In the genomic region with DNA sequence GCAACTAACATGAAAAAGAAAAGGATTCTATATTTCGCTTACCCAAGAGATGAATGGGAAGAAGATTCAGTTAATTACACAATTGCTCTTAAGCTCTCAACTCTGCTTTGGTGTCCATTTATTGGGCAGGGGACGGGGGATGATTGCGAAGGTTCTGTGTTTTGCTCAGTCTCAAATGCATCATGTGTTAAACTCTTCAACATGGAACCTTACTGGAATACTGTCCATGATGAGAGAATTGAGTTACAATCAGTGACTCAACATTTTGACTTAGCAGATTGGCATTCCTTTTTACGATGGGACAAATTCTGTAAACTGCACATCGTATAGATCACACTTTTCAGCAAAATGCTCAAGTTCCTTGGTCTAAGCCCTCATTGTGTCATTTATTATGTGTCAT, we compare ENCODE assay signal across 19 cellular contexts.
DNase-seq lines count a peak whose midpoint lies in the region; ATAC-seq and TF ChIP-seq lines count a peak whose summit lies in the region.
"Had no signal": no experiment of that assay in that cellular context is flagged by ENCODE, and none has a peak within 500 bp of the region (broad histone marks: within the 10 kb centered on the region; RNA-seq: fewer than 3 reads in every experiment).

No MANE protein-coding gene starts in this region.

- no peak for TF ChIP-seq CTCF in natural killer cell (IDR thresholded peaks at IDR 0.05)
- no peak for TF ChIP-seq CTCF in fibroblast of lung (conservative IDR thresholded peaks at IDR 0.05 in 1 of 2, IDR thresholded peaks at IDR 0.05 in 1 of 2; ENCODE audit: low read depth in 1 of 2, low read length in 2 of 2)

- no peaks in the 10 kb centered on the region for H3K27me3 ChIP-seq in fibroblast of lung (ENCODE audit: control insufficient read depth, insufficient read depth, low read length)
- H3K27me3 ChIP-seq: ascending aorta, Peyer's patch had no signal

- H3K4me3 Mint-ChIP-seq in natural killer cell = no peak overlapping the region
- no peak overlapping the region for H3K4me3 Mint-ChIP-seq in natural killer cell treated with Interleukin-12 subunit alpha and Interleukin-12 subunit beta and Interleukin-15 and Interleukin-18, amount 100 ng/mL, for 72 hours
- no peak overlapping the region for H3K4me3 Mint-ChIP-seq in activated naive CD4-positive, alpha-beta T cell treated with anti-CD3 and anti-CD28 coated beads for 36 hours
- H3K4me3 Mint-ChIP-seq: dendritic cell treated with granulocyte-macrophage colony-stimulating factor and Interleukin-4, amounts not matched to agents 40 ng/mL and 50 ng/mL, for 4 days; naive thymus-derived CD4-positive, alpha-beta T cell; T-cell; type B pancreatic cell had no signal

- no peak overlapping the region for H2AFZ ChIP-seq in fibroblast of lung (ENCODE audit: low read length)

- no peak for ATAC-seq in natural killer cell
- no peak for ATAC-seq in natural killer cell treated with Interleukin-12 subunit alpha and Interleukin-12 subunit beta and Interleukin-15 and Interleukin-18, amount 100 ng/mL, for 72 hours
- ATAC-seq in GM18858 (IDR thresholded peaks at IDR 0.05; ENCODE audit: unreplicated experiment) = no peak
- ATAC-seq in HG03432 (IDR thresholded peaks at IDR 0.05; ENCODE audit: unreplicated experiment) = no peak
- ATAC-seq: naive thymus-derived CD4-positive, alpha-beta T cell; stimulated activated naive CD8-positive, alpha-beta T cell treated with anti-CD3 and anti-CD28 coated beads, Interleukin-15, Interleukin-2, amounts not matched to agents 100 U/mL and 50 U/mL, for 24 hours; T-cell had no signal

- no peaks in the 10 kb centered on the region for H3K36me3 ChIP-seq in fibroblast of lung (ENCODE audit: control insufficient read depth, insufficient read depth, low read length)
- H3K36me3 ChIP-seq: ascending aorta, Peyer's patch, prostate gland had no signal

- H3K36me3 Mint-ChIP-seq in natural killer cell = no peaks in the 10 kb centered on the region
- peaks cover 2% of the 10 kb centered on the region for H3K36me3 Mint-ChIP-seq in natural killer cell treated with Interleukin-12 subunit alpha and Interleukin-12 subunit beta and Interleukin-15 and Interleukin-18, amount 100 ng/mL, for 72 hours
- H3K36me3 Mint-ChIP-seq in activated naive CD4-positive, alpha-beta T cell treated with anti-CD3 and anti-CD28 coated beads for 36 hours (ENCODE audit: low read depth) = peaks cover 19% of the 10 kb centered on the region

- H3K4me3 ChIP-seq in fibroblast of lung (replicated peaks in 1 of 4; ENCODE audit: control extremely low read depth in 1 of 4, insufficient read depth in 1 of 4, low read depth in 3 of 4, low read length in 4 of 4) = no peak overlapping the region
- H3K4me3 ChIP-seq: ascending aorta, Peyer's patch, prostate gland had no signal

- H3K79me2 ChIP-seq in fibroblast of lung (ENCODE audit: control insufficient read depth, insufficient read depth, low read length) = peaks cover 87% of the 10 kb centered on the region

- CTCF ChIA-PET in activated naive CD4-positive, alpha-beta T cell treated with anti-CD3 and anti-CD28 coated beads for 36 hours (lab: Charles Lee) = no interaction called here

- DNase-seq in natural killer cell (no peak), RPMI7951 (ENCODE audit: low read depth) (peak; percentile 68), fibroblast of lung (ENCODE audit: low read depth in 2 of 2) (peak; percentile 50 to 72), foreskin melanocyte (no peak)
- no peak for DNase-seq in natural killer cell treated with Interleukin-12 subunit alpha and Interleukin-12 subunit beta and Interleukin-15 and Interleukin-18, amount 100 ng/mL, for 72 hours (ENCODE audit: low spot score)
- no peak for DNase-seq in activated naive CD4-positive, alpha-beta T cell treated with anti-CD3 and anti-CD28 coated beads for 36 hours
- DNase-seq: activated effector memory CD4-positive, alpha-beta T cell treated with anti-CD3 and anti-CD28 coated beads, Interleukin-2, amount 50 U/mL, for 16 hours; Caco-2; naive thymus-derived CD4-positive, alpha-beta T cell; NCI-H1930; Peyer's patch; stimulated activated naive CD8-positive, alpha-beta T cell treated with anti-CD3 and anti-CD28 coated beads, Interleukin-15, Interleukin-2, amounts not matched to agents 100 U/mL and 50 U/mL, for 24 hours; T-cell had no signal

- intact Hi-C loops in natural killer cell (cut with micrococcal nuclease) = loop anchor here (10.0 kb wide), 1 partner anchor 47 kb away; no protein-coding TSS in a partner anchor
- intact Hi-C loops in activated naive CD4-positive, alpha-beta T cell treated with anti-CD3 and anti-CD28 coated beads for 36 hours (cut with micrococcal nuclease) = loop anchor here (5.0 to 10.0 kb wide), 2 partner anchors 243 to 914 kb away; no protein-coding TSS in a partner anchor

- H3K4me1 Mint-ChIP-seq in natural killer cell = peaks cover 67 to 86% of the 10 kb centered on the region in 2 donors
- peaks cover 51 to 57% of the 10 kb centered on the region in 2 donors for H3K4me1 Mint-ChIP-seq in natural killer cell treated with Interleukin-12 subunit alpha and Interleukin-12 subunit beta and Interleukin-15 and Interleukin-18, amount 100 ng/mL, for 72 hours (ENCODE audit: low read depth in 2 of 2)
- peaks cover 51% of the 10 kb centered on the region for H3K4me1 Mint-ChIP-seq in activated naive CD4-positive, alpha-beta T cell treated with anti-CD3 and anti-CD28 coated beads for 36 hours (ENCODE audit: low read depth)

- no peaks in the 10 kb centered on the region for H3K9me3 ChIP-seq in fibroblast of lung (ENCODE audit: control insufficient read depth, insufficient read depth, low read depth, low read length)
- H3K9me3 ChIP-seq: ascending aorta, Caco-2, Peyer's patch, prostate gland had no signal

- H3K27ac ChIP-seq in fibroblast of lung (ENCODE audit: insufficient read depth, low read length) = peak overlapping the region; percentile 6
- H3K27ac ChIP-seq: ascending aorta, Peyer's patch, prostate gland had no signal

- peak overlapping the region; percentile 71 to 79 for H3K27ac Mint-ChIP-seq in natural killer cell
- peak overlapping the region in 1 of 2 donors; percentile 53 for H3K27ac Mint-ChIP-seq in natural killer cell treated with Interleukin-12 subunit alpha and Interleukin-12 subunit beta and Interleukin-15 and Interleukin-18, amount 100 ng/mL, for 72 hours
- H3K27ac Mint-ChIP-seq in activated naive CD4-positive, alpha-beta T cell treated with anti-CD3 and anti-CD28 coated beads for 36 hours = no peak overlapping the region
- H3K27ac Mint-ChIP-seq: dendritic cell treated with granulocyte-macrophage colony-stimulating factor and Interleukin-4, amounts not matched to agents 40 ng/mL and 50 ng/mL, for 4 days; type B pancreatic cell had no signal

- H3K4me1 ChIP-seq in fibroblast of lung (ENCODE audit: control insufficient read depth, extremely low read depth, insufficient read depth, low read length) = peaks cover 2% of the 10 kb centered on the region
- H3K4me1 ChIP-seq: Caco-2, Peyer's patch, prostate gland had no signal

- H4K20me1 ChIP-seq in fibroblast of lung (ENCODE audit: control insufficient read depth, extremely low read depth, insufficient read depth, low read length) = no peaks in the 10 kb centered on the region

- no peaks in the 10 kb centered on the region for H3K27me3 Mint-ChIP-seq in natural killer cell (ENCODE audit: low read depth in 2 of 2)
- H3K27me3 Mint-ChIP-seq in natural killer cell treated with Interleukin-12 subunit alpha and Interleukin-12 subunit beta and Interleukin-15 and Interleukin-18, amount 100 ng/mL, for 72 hours = no peaks in the 10 kb centered on the region
- no peaks in the 10 kb centered on the region for H3K27me3 Mint-ChIP-seq in activated naive CD4-positive, alpha-beta T cell treated with anti-CD3 and anti-CD28 coated beads for 36 hours (ENCODE audit: low read depth)
- H3K27me3 Mint-ChIP-seq: dendritic cell treated with granulocyte-macrophage colony-stimulating factor and Interleukin-4, amounts not matched to agents 40 ng/mL and 50 ng/mL, for 4 days; naive thymus-derived CD4-positive, alpha-beta T cell; T-cell; type B pancreatic cell had no signal

- no peaks in the 10 kb centered on the region for H3K9me3 Mint-ChIP-seq in natural killer cell
- H3K9me3 Mint-ChIP-seq in natural killer cell treated with Interleukin-12 subunit alpha and Interleukin-12 subunit beta and Interleukin-15 and Interleukin-18, amount 100 ng/mL, for 72 hours = no peaks in the 10 kb centered on the region
- H3K9me3 Mint-ChIP-seq in activated naive CD4-positive, alpha-beta T cell treated with anti-CD3 and anti-CD28 coated beads for 36 hours = no peaks in the 10 kb centered on the region
- H3K9me3 Mint-ChIP-seq: dendritic cell treated with granulocyte-macrophage colony-stimulating factor and Interleukin-4, amounts not matched to agents 40 ng/mL and 50 ng/mL, for 4 days; type B pancreatic cell had no signal

- no peak overlapping the region for H3K4me2 ChIP-seq in fibroblast of lung (ENCODE audit: extremely low read depth, insufficient read depth, low read length)

- no peak overlapping the region for H3K9ac ChIP-seq in fibroblast of lung (ENCODE audit: insufficient read depth, low read length)

Comparison
In these comparisons a context has a peak if more than half of its experiments do, and no peak if none do; other contexts are left out.
1. DNase-seq: peak in RPMI7951 (single experiment) and fibroblast of lung (2 of 2); none in natural killer cell (single experiment), natural killer cell treated with Interleukin-12 subunit alpha and Interleukin-12 subunit beta and Interleukin-15 and Interleukin-18, amount 100 ng/mL, for 72 hours (single experiment), foreskin melanocyte (single experiment) and activated naive CD4-positive, alpha-beta T cell treated with anti-CD3 and anti-CD28 coated beads for 36 hours (single experiment).